14 cellular contexts compared by ENCODE assay signal in genomic region chrX:10104958-10105658, GRCh38. TPM values are rescaled to one million over a fixed set of nuclear protein-coding genes. Genes with fewer than 3 reads are reported as not detected.
A peak's percentile ranks its signal among the peaks of the same experiment; 100 is the strongest.
DNase-seq lines count a peak whose midpoint lies in the region; ATAC-seq and TF ChIP-seq lines count a peak whose summit lies in the region.
"Had no signal": no experiment of that assay in that cellular context is flagged by ENCODE, and none has a peak within 500 bp of the region (broad histone marks: within the 10 kb centered on the region; RNA-seq: fewer than 3 reads in every experiment).

No MANE protein-coding gene starts in this region.

- no peak overlapping the region for H4K5ac ChIP-seq in mesendoderm (ENCODE audit: low read length)

- H3K4me3 Mint-ChIP-seq in chondrocyte (ENCODE audit: unreplicated experiment) = no peak overlapping the region
- peak overlapping the region; percentile 11 for H3K4me3 Mint-ChIP-seq in stimulated activated memory B cell treated with anti-CD40 and anti-IgM and Interleukin-4, amounts not matched to agents 10 μg/mL and 1 μg/mL and 100 μg/mL, for 72 hours

- intact Hi-C loops in right cardiac atrium (cut with DNase I) = no loop called here

- H3K4ac ChIP-seq in mesendoderm (ENCODE audit: low read depth, low read length) = no peak overlapping the region

- no peak overlapping the region for H3K23ac ChIP-seq in mesendoderm (ENCODE audit: low read length)

- ATAC-seq in right cardiac atrium = peak; percentile 61 to 82
- ATAC-seq in stimulated activated memory B cell treated with anti-CD40 and anti-IgM and Interleukin-4, amounts not matched to agents 10 μg/mL and 1 μg/mL and 100 μg/mL, for 72 hours = peak; percentile 47
- ATAC-seq in GM18519 (IDR thresholded peaks at IDR 0.05; ENCODE audit: low FRiP score, unreplicated experiment) = no peak
- ATAC-seq: foreskin keratinocyte had no signal

- WGBS in right cardiac atrium = 58% methylated on average over 10 of the region's 10 CpGs
- WGBS in mesendoderm (ENCODE audit: extremely low coverage, insufficient coverage, low lambda C conversion rate) = no CpG with 5 or more reads among the region's 10 CpGs

- H3K27ac Mint-ChIP-seq in chondrocyte (ENCODE audit: unreplicated experiment) = peak overlapping the region; percentile 8
- peak overlapping the region; percentile 93 for H3K27ac Mint-ChIP-seq in stimulated activated memory B cell treated with anti-CD40 and anti-IgM and Interleukin-4, amounts not matched to agents 10 μg/mL and 1 μg/mL and 100 μg/mL, for 72 hours

- H3K56ac ChIP-seq in mesendoderm (ENCODE audit: low read length) = no peak overlapping the region

- no peaks in the 10 kb centered on the region for H3K79me1 ChIP-seq in mesendoderm (ENCODE audit: low read length)

- H2AK5ac ChIP-seq in mesendoderm (ENCODE audit: low read length) = no peak overlapping the region

- H3K9me3 Mint-ChIP-seq in chondrocyte (ENCODE audit: low read depth) = no peaks in the 10 kb centered on the region
- no peaks in the 10 kb centered on the region for H3K9me3 Mint-ChIP-seq in stimulated activated memory B cell treated with anti-CD40 and anti-IgM and Interleukin-4, amounts not matched to agents 10 μg/mL and 1 μg/mL and 100 μg/mL, for 72 hours

- no peaks in the 10 kb centered on the region for H3K36me3 ChIP-seq in mesendoderm (ENCODE audit: control insufficient read depth, insufficient read depth, low read length)

- H3K4me2 ChIP-seq in mesendoderm (ENCODE audit: low read length) = no peak overlapping the region

- H3K4me3 ChIP-seq in right cardiac atrium (ENCODE audit: low read length) (no peak overlapping the region), mesendoderm (ENCODE audit: low read length) (no peak overlapping the region)

- no peak overlapping the region for H2BK120ac ChIP-seq in mesendoderm (ENCODE audit: low read depth, low read length)

- TF ChIP-seq CTCF in chondrocyte (IDR thresholded peaks at IDR 0.05) = no peak

- no peak overlapping the region for H3K18ac ChIP-seq in mesendoderm (ENCODE audit: low read length)

- no peaks in the 10 kb centered on the region for H3K27me3 ChIP-seq in right cardiac atrium (ENCODE audit: control insufficient read depth, insufficient read depth)
- H3K27me3 ChIP-seq in mesendoderm (ENCODE audit: insufficient read depth, low read length, poor library complexity) = no peaks in the 10 kb centered on the region
- H3K27me3 ChIP-seq: foreskin keratinocyte, neutrophil had no signal

- H3K36me3 Mint-ChIP-seq in chondrocyte (ENCODE audit: low read depth) = peaks cover 10% of the 10 kb centered on the region
- H3K36me3 Mint-ChIP-seq in stimulated activated memory B cell treated with anti-CD40 and anti-IgM and Interleukin-4, amounts not matched to agents 10 μg/mL and 1 μg/mL and 100 μg/mL, for 72 hours = peaks cover 28% of the 10 kb centered on the region

- peak; percentile 71 for DNase-seq in G401 (ENCODE audit: low spot score)
- DNase-seq in chondrocyte (ENCODE audit: low spot score) = no peak
- no peak for DNase-seq in right cardiac atrium
- DNase-seq in activated effector memory CD4-positive, alpha-beta T cell treated with anti-CD3 and anti-CD28 coated beads, Interleukin-2, amount 50 U/mL, for 16 hours = no peak
- DNase-seq in mucosa of gallbladder (ENCODE audit: low spot score) = no peak
- no peak for DNase-seq in mesendoderm
- DNase-seq: activated CD4-positive, CD25-positive, alpha-beta regulatory T cell treated with anti-CD3 and anti-CD28 coated beads, Interleukin-2, amount 50 U/mL, for 72 hours; central memory CD4-positive, alpha-beta T cell; foreskin keratinocyte; NCI-H1105; NCI-H526 treated with DMSO at 0.1 percent for 48 hours had no signal

- no peaks in the 10 kb centered on the region for H3K27me3 Mint-ChIP-seq in chondrocyte (ENCODE audit: low read depth)
- H3K27me3 Mint-ChIP-seq in stimulated activated memory B cell treated with anti-CD40 and anti-IgM and Interleukin-4, amounts not matched to agents 10 μg/mL and 1 μg/mL and 100 μg/mL, for 72 hours = no peaks in the 10 kb centered on the region

- no peak overlapping the region for H4K8ac ChIP-seq in mesendoderm (ENCODE audit: low read depth, low read length)

- no peaks in the 10 kb centered on the region for H3K79me2 ChIP-seq in mesendoderm (ENCODE audit: control insufficient read depth, insufficient read depth, low read length)

- no peak overlapping the region for H2BK15ac ChIP-seq in mesendoderm (replicated peaks; ENCODE audit: low read depth)

- no peak overlapping the region for H3K9ac ChIP-seq in mesendoderm (ENCODE audit: low read length)

- H3K4me1 Mint-ChIP-seq in chondrocyte (ENCODE audit: low read depth) = peaks cover 10% of the 10 kb centered on the region
- peaks cover 51% of the 10 kb centered on the region for H3K4me1 Mint-ChIP-seq in stimulated activated memory B cell treated with anti-CD40 and anti-IgM and Interleukin-4, amounts not matched to agents 10 μg/mL and 1 μg/mL and 100 μg/mL, for 72 hours

- no peak overlapping the region for H2BK5ac ChIP-seq in mesendoderm (ENCODE audit: low read length)

- peaks cover 5% of the 10 kb centered on the region for H3K4me1 ChIP-seq in right cardiac atrium (ENCODE audit: control insufficient read depth, insufficient read depth, low read length)
- H3K4me1 ChIP-seq in mesendoderm (ENCODE audit: control insufficient read depth, low read depth, low read length) = no peaks in the 10 kb centered on the region

- H3K27ac ChIP-seq in right cardiac atrium (ENCODE audit: low read length) (peak overlapping the region; percentile 48), mesendoderm (ENCODE audit: low read depth, low read length) (no peak overlapping the region)
- H3K27ac ChIP-seq: foreskin keratinocyte, neutrophil had no signal

- in situ Hi-C loops in G401 (cut with HindIII; ENCODE audit: low sequenced_read_pairs) = no loop called here

- no peaks in the 10 kb centered on the region for H3K9me3 ChIP-seq in right cardiac atrium (ENCODE audit: control insufficient read depth, low read length)
- H3K9me3 ChIP-seq: neutrophil had no signal

RNA-seq across cellular contexts. Expression of gene CLCN4, which starts 51.7 kb away (rescaled TPM):
- total RNA-seq in G401 (2014; rRNA removed; shearing (Covaris generic)) = 2.6 and 3.6 TPM in 2 replicates
- total RNA-seq in chondrocyte (2.2 to 4.2 TPM (median 4.2 TPM) in 3 replicates), right cardiac atrium (10 to 100 TPM; 27.0 to 34.9 (median 30.7) TPM), mucosa of gallbladder (8.0 TPM)
- polyA plus RNA-seq in right cardiac atrium = 11.0 TPM
- 3.2 TPM for polyA plus RNA-seq in mesendoderm (2013, experiment 1 of 2)
- 3.0 TPM for polyA plus RNA-seq in mesendoderm (2013, experiment 2 of 2)
